10 cellular contexts compared by ENCODE assay signal in the genomic region with DNA sequence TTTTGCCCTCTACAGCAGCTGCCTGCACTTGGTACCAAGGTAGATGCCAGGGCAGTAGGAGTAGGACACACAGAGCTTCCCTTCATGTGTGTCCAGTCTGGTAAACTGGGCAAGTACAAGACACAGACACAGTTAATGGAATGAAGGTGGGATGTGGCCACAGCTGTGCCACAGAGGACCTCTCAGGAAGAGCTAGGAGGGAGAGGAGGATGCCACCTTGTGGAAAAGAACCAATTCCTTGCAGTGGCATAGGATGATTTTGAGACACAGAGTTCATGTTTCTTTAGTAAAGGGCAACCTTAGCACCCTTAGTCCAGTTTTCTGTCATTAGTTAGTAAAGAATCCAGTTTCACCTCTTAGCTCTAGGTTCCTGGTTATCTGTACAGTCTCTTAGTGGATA. TPM values are rescaled to one million over a fixed set of nuclear protein-coding genes. Genes with fewer than 3 reads are reported as not detected.
A peak's percentile ranks its signal among the peaks of the same experiment; 100 is the strongest.
DNase-seq lines count a peak whose midpoint lies in the region; ATAC-seq and TF ChIP-seq lines count a peak whose summit lies in the region.
"Had no signal": no experiment of that assay in that cellular context is flagged by ENCODE, and none has a peak within 500 bp of the region (broad histone marks: within the 10 kb centered on the region; RNA-seq: fewer than 3 reads in every experiment).

No MANE protein-coding gene starts in this region.

- H3K27ac ChIP-seq in psoas muscle = peak overlapping the region; percentile 79

- no peaks in the 10 kb centered on the region for H3K9me3 ChIP-seq in psoas muscle

- DNase-seq in NCI-H82 (lab: John Stamatoyannopoulos, UW) (peak; percentile 29), NCI-H82 treated with DMSO at 0.1 percent for 48 hours (lab: John Stamatoyannopoulos, UW; ENCODE audit: unreplicated experiment) (no peak), LNCaP clone FGC (ENCODE audit: low read depth) (no peak), cardiac fibroblast (ENCODE audit: low read depth in 2 of 2) (peak; percentile 27 to 34), psoas muscle (no peak), 8988T (no peak)
- DNase-seq in activated CD4-positive, CD25-positive, alpha-beta regulatory T cell treated with anti-CD3 and anti-CD28 coated beads, Interleukin-2, amount 50 U/mL, for 72 hours = no peak
- DNase-seq: NCI-H748 treated with DMSO at 0.1 percent for 48 hours had no signal

- H3K27me3 ChIP-seq in psoas muscle (ENCODE audit: insufficient read depth in 3 of 3, low read length in 2 of 3) = no peaks in the 10 kb centered on the region

- ATAC-seq in psoas muscle (no peak), GM21390 (IDR thresholded peaks at IDR 0.05; ENCODE audit: unreplicated experiment) (no peak)

- intact Hi-C loops in psoas muscle (cut with DNase I) = loop anchor here (5.0 kb wide), 2 partner anchors 91 to 151 kb away; partner anchors contain the start of gene KIAA0232 (in 2 of the 2)

- peaks cover 58% of the 10 kb centered on the region for H3K4me1 ChIP-seq in psoas muscle

- peaks cover 0 to 77% of the 10 kb centered on the region in 2 donors for H3K36me3 ChIP-seq in psoas muscle (ENCODE audit: insufficient read depth in 1 of 2, low read depth in 1 of 2)

- H3K4me3 ChIP-seq in LNCaP clone FGC (ENCODE audit: low read depth, low read length) = no peak overlapping the region
- H3K4me3 ChIP-seq in cardiac fibroblast (replicated peaks in 1 of 2; ENCODE audit: low read depth in 2 of 2, low read length in 2 of 2) = no peak overlapping the region
- no peak overlapping the region for H3K4me3 ChIP-seq in psoas muscle
- H3K4me3 ChIP-seq: GM23338 had no signal

- TF ChIP-seq CTCF in LNCaP clone FGC (IDR thresholded peaks at IDR 0.05; ENCODE audit: control insufficient read depth, extremely low read depth, insufficient read depth) = peak; percentile 57
- no peak for TF ChIP-seq CTCF in cardiac fibroblast (IDR thresholded peaks at IDR 0.05; ENCODE audit: low read depth, low read length)
- no peak for TF ChIP-seq CTCF in psoas muscle (IDR thresholded peaks at IDR 0.05)

RNA-seq across cellular contexts. Expression of gene TBC1D14, which starts 36.3 kb away (rescaled TPM):
- total RNA-seq in psoas muscle = 10 to 100 TPM; 32.7 to 45.5 (median 35.6) TPM
- polyA plus RNA-seq in psoas muscle = 10 to 100 TPM; 14.7 to 44.3 (median 17.7) TPM

Comparison
In these comparisons a context has a peak if more than half of its experiments do, and no peak if none do; other contexts are left out.
1. DNase-seq: peak in NCI-H82 (single experiment) and cardiac fibroblast (2 of 2); none in NCI-H82 treated with DMSO at 0.1 percent for 48 hours (single experiment), LNCaP clone FGC (single experiment), psoas muscle (0 of 2), activated CD4-positive, CD25-positive, alpha-beta regulatory T cell treated with anti-CD3 and anti-CD28 coated beads, Interleukin-2, amount 50 U/mL, for 72 hours (single experiment) and 8988T (single experiment).